Comparison of ENCODE assay signal across 1 cellular context in the genomic region with DNA sequence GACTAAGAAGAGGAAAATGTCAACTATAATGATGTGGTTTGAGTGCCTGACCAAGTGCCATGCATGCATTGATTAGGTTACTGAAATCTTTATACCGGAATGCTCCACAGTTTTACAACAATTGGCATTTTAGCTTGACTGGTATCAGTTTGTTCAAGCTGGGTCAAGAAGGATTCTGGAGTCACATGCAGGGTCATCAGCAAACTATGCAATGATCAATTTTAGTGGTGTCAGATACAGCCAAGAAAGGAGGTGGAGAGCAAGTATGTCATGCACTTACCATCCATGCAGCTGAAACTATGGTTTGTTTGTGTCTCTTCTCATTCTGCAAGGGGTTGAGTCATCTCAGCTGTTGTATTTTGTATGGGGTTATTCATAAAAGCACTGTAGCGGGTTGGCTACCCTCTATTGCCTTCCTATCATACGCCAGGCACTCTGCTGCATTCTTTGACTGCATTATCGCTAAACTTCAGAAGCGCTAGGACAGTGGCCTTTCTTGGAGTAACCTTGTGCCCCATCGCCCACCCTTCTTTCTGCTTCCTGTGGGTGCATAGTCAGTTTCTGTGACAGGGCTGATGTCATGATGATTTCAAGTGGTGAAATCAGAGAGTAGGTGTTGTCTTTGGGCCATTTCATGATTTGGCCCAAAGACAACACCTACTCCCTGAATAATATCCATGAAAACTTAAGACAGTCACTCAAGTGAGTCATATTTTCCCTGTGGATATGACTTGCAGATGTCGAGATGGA.
TF ChIP-seq lines count a peak whose summit lies in the region.

No MANE protein-coding gene starts in this region.

TF ChIP-seq in K562, 482 proteins besides CTCF, POLR2A, EP300 and RAD21 (continued from another document and continues in another):
- 0 out of 4 replicates have a peak, but pooled peaks of 1 of the 2 experiments have one; percentile 40 for TF ChIP-seq FOXK2 (conservative IDR thresholded peaks at IDR 0.05 in 1 of 2, IDR thresholded peaks at IDR 0.05 in 1 of 2; ENCODE audit: low read depth in 2 of 2)
- TF ChIP-seq NFATC3 (IDR thresholded peaks at IDR 0.05), result peak; percentile 87
- TF ChIP-seq E2F1 (CRISPR knock-in tag; IDR thresholded peaks at IDR 0.05), result no peak
- no peak for TF ChIP-seq MLX (CRISPR knock-in tag; conservative IDR thresholded peaks at IDR 0.05)
- TF ChIP-seq TAL1 (IDR thresholded peaks at IDR 0.05), result peak; percentile 79
- no peak for TF ChIP-seq ZBTB17 (CRISPR knock-in tag; IDR thresholded peaks at IDR 0.05)
- no peak for TF ChIP-seq MTA3 (IDR thresholded peaks at IDR 0.05; ENCODE audit: borderline replicate concordance)
- TF ChIP-seq MTA2 (IDR thresholded peaks at IDR 0.05; ENCODE audit: low read depth), result 0 out of 2 replicates have a peak, but pooled peaks have one; percentile 23
- no peak for TF ChIP-seq SIX5 (IDR thresholded peaks at IDR 0.05; ENCODE audit: borderline replicate concordance in 1 of 2, insufficient read depth in 1 of 2, low read depth in 1 of 2, low read length in 2 of 2)
- TF ChIP-seq ZKSCAN1 (IDR thresholded peaks at IDR 0.05; ENCODE audit: low read depth, low read length), result no peak
- peak; percentile 16; the same call in 1 of the 2 replicates for TF ChIP-seq BHLHE40 (IDR thresholded peaks at IDR 0.05; ENCODE audit: low read length)
- peak; percentile 56; the same call in 1 of the 2 replicates for TF ChIP-seq CTBP1 (IDR thresholded peaks at IDR 0.05; ENCODE audit: borderline replicate concordance)
- TF ChIP-seq TEAD4 (IDR thresholded peaks at IDR 0.05; ENCODE audit: low read length), result peak; percentile 87
- no peak for TF ChIP-seq TEAD4 (CRISPR knock-in tag; IDR thresholded peaks at IDR 0.05; ENCODE audit: borderline replicate concordance)
- TF ChIP-seq NR2C2 (CRISPR knock-in tag; IDR thresholded peaks at IDR 0.05), result no peak
- TF ChIP-seq NR2C2 (tag; IDR thresholded peaks at IDR 0.05), result peak; percentile 77; the same call in 1 of the 2 replicates
- no peak for TF ChIP-seq ZNF436 (CRISPR knock-in tag; IDR thresholded peaks at IDR 0.05)
- TF ChIP-seq ATF7 (IDR thresholded peaks at IDR 0.05), result peak; percentile 79
- TF ChIP-seq TRIM24 (IDR thresholded peaks at IDR 0.05), result peak; percentile 62 to 80
- peak; percentile 69; the same call in 1 of the 2 replicates for TF ChIP-seq SMARCA4 (IDR thresholded peaks at IDR 0.05)
- no peak for TF ChIP-seq PHB (CRISPR knock-in tag; IDR thresholded peaks at IDR 0.05)
- peak; percentile 82 for TF ChIP-seq ARID1B (IDR thresholded peaks at IDR 0.05)
- TF ChIP-seq FOXK1 (CRISPR knock-in tag; IDR thresholded peaks at IDR 0.05; ENCODE audit: borderline replicate concordance), result no peak
- TF ChIP-seq CBX8 (IDR thresholded peaks at IDR 0.05; ENCODE audit: borderline replicate concordance, extremely low read depth, low read depth, low read length, poor library complexity, severe bottlenecking), result no peak
- peak; percentile 73 for TF ChIP-seq EGR1 (conservative IDR thresholded peaks at IDR 0.05)
- peak; percentile 23; the same call in 1 of the 2 replicates for TF ChIP-seq CREB1 (IDR thresholded peaks at IDR 0.05)
- no peak for TF ChIP-seq CREB1 (CRISPR knock-in tag; IDR thresholded peaks at IDR 0.05)
- TF ChIP-seq NFE2 (IDR thresholded peaks at IDR 0.05; ENCODE audit: low read depth), result 0 out of 2 replicates have a peak, but pooled peaks have one; percentile 14
- TF ChIP-seq, protein P1, sequence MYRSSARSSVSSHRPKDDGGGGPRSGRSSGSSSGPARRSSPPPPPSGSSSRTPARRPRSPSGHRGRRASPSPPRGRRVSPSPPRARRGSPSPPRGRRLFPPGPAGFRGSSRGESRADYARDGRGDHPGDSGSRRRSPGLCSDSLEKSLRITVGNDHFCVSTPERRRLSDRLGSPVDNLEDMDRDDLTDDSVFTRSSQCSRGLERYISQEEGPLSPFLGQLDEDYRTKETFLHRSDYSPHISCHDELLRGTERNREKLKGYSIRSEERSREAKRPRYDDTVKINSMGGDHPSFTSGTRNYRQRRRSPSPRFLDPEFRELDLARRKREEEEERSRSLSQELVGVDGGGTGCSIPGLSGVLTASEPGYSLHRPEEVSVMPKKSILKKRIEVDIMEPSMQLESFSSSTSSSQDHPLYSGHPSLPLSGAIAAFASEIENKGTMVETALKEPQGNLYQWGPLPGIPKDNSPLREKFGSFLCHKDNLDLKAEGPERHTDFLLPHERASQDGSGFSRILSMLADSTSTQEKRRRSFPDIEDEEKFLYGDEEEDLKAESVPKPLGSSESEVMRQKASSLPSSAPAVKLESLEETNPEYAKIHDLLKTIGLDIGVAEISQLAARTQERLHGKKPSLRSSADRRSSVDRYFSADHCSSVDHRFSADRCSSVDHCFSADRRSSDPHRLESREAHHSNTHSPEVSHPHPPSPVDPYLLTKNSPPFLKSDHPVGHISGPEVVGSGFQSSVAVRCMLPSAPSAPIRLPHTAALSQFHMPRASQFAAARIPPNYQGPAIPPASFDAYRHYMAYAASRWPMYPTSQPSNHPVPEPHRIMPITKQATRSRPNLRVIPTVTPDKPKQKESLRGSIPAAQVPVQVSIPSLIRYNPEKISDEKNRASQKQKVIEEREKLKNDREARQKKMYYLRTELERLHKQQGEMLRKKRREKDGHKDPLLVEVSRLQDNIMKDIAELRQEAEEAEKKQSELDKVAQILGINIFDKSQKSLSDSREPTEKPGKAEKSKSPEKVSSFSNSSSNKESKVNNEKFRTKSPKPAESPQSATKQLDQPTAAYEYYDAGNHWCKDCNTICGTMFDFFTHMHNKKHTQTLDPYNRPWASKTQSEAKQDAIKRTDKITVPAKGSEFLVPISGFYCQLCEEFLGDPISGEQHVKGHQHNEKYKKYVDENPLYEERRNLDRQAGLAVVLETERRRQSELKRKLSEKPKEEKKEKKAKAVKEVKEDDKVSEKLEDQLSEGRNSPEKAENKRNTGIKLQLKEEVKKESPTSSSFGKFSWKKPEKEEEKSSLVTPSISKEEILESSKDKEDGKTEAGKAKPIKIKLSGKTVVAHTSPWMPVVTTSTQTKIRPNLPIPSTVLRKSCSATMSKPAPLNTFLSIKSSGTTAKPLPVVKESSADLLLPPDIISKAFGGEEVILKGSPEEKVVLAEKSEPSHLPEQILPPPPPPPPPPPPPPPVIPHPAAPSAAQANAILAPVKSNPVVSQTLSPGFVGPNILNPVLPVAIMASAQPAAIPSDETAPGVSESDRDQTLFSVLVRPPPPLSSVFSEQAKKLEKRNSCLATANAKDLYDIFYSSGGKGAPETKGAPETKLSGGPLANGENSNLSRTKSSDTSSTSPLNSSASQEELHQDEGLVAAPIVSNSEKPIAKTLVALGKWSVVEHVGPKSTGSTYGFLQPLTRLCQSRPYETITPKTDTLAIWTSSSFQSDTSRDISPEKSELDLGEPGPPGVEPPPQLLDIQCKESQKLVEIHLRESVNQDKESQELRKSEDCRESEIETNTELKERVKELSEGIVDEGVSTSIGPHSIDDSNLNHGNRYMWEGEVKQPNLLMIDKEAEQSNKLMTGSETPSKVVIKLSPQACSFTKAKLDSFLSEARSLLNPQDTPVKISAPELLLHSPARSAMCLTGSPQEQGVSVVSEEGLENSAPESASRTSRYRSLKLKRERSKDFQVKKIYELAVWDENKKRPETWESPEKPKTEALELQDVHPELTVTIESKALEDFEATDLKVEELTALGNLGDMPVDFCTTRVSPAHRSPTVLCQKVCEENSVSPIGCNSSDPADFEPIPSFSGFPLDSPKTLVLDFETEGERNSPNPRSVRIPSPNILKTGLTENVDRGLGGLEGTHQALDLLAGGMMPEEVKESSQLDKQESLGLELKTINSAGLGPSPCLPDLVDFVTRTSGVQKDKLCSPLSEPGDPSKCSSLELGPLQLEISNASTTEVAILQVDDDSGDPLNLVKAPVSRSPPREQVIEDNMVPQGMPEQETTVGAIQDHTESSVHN (IDR thresholded peaks at IDR 0.05; ENCODE audit: borderline replicate concordance in 1 of 2, low read depth in 1 of 2), result peak in 1 of 2 experiments; percentile 34; a peak in 1 of 4 replicates
- TF ChIP-seq, protein P2, sequence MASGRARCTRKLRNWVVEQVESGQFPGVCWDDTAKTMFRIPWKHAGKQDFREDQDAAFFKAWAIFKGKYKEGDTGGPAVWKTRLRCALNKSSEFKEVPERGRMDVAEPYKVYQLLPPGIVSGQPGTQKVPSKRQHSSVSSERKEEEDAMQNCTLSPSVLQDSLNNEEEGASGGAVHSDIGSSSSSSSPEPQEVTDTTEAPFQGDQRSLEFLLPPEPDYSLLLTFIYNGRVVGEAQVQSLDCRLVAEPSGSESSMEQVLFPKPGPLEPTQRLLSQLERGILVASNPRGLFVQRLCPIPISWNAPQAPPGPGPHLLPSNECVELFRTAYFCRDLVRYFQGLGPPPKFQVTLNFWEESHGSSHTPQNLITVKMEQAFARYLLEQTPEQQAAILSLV (tag; IDR thresholded peaks at IDR 0.05), result 0 out of 2 replicates have a peak, but pooled peaks have one; percentile 36
- TF ChIP-seq ASH1L (IDR thresholded peaks at IDR 0.05; ENCODE audit: borderline replicate concordance, low read depth, partially characterized antibody), result no peak
- TF ChIP-seq ZNF280A (IDR thresholded peaks at IDR 0.05; ENCODE audit: low read depth, partially characterized antibody), result no peak
- TF ChIP-seq CCNT2 (IDR thresholded peaks at IDR 0.05; ENCODE audit: borderline replicate concordance, extremely low read depth, insufficient read length, low read depth, low read length), result no peak
- TF ChIP-seq GABPA (tag; conservative IDR thresholded peaks at IDR 0.05; ENCODE audit: low read depth), result peak; percentile 59
- peak; percentile 94 for TF ChIP-seq ATF3 (IDR thresholded peaks at IDR 0.05)
- TF ChIP-seq ATF3 (CRISPR knock-in tag; conservative IDR thresholded peaks at IDR 0.05), result no peak
- TF ChIP-seq CBFA2T3 (IDR thresholded peaks at IDR 0.05), result peak; percentile 90
- no peak for TF ChIP-seq HDAC6 (IDR thresholded peaks at IDR 0.05; ENCODE audit: low read depth, low read length)
- peak; percentile 7; the same call in 1 of the 2 replicates for TF ChIP-seq C11orf30 (IDR thresholded peaks at IDR 0.05; ENCODE audit: low read depth)
- peak; percentile 75 for TF ChIP-seq DPF2 (IDR thresholded peaks at IDR 0.05)
- TF ChIP-seq RCOR1 (IDR thresholded peaks at IDR 0.05; ENCODE audit: borderline replicate concordance in 1 of 2, low read depth in 2 of 2, low read length in 2 of 2), result peak in 1 of 2 experiments; percentile 46; a peak in 1 of 4 replicates
- peak; percentile 78 for TF ChIP-seq TCF3 (CRISPR knock-in tag; IDR thresholded peaks at IDR 0.05)
- TF ChIP-seq ATF1 (CRISPR knock-in tag; IDR thresholded peaks at IDR 0.05), result no peak
- TF ChIP-seq ATF1 (tag; IDR thresholded peaks at IDR 0.05), result 0 out of 2 replicates have a peak, but pooled peaks have one; percentile 33
- 0 out of 2 replicates have a peak, but pooled peaks have one; percentile 19 for TF ChIP-seq MYNN (IDR thresholded peaks at IDR 0.05)
- TF ChIP-seq MYNN (CRISPR knock-in tag; IDR thresholded peaks at IDR 0.05), result no peak
- peak; percentile 60; the same call in 1 of the 2 replicates for TF ChIP-seq SOX6 (IDR thresholded peaks at IDR 0.05)
- TF ChIP-seq MIER1 (IDR thresholded peaks at IDR 0.05; ENCODE audit: low read depth), result no peak
- TF ChIP-seq, protein P3, sequence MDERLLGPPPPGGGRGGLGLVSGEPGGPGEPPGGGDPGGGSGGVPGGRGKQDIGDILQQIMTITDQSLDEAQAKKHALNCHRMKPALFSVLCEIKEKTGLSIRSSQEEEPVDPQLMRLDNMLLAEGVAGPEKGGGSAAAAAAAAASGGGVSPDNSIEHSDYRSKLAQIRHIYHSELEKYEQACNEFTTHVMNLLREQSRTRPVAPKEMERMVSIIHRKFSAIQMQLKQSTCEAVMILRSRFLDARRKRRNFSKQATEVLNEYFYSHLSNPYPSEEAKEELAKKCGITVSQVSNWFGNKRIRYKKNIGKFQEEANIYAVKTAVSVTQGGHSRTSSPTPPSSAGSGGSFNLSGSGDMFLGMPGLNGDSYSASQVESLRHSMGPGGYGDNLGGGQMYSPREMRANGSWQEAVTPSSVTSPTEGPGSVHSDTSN (CRISPR knock-in tag; IDR thresholded peaks at IDR 0.05; ENCODE audit: low read depth), result no peak
- TF ChIP-seq, protein P3 (tag; conservative IDR thresholded peaks at IDR 0.05; ENCODE audit: low read depth), result 0 out of 2 replicates have a peak, but pooled peaks have one; percentile 33
- peak; percentile 96 for TF ChIP-seq FOSL1 (tag; conservative IDR thresholded peaks at IDR 0.05)
